2 cellular contexts compared by ENCODE assay signal in the genomic region with DNA sequence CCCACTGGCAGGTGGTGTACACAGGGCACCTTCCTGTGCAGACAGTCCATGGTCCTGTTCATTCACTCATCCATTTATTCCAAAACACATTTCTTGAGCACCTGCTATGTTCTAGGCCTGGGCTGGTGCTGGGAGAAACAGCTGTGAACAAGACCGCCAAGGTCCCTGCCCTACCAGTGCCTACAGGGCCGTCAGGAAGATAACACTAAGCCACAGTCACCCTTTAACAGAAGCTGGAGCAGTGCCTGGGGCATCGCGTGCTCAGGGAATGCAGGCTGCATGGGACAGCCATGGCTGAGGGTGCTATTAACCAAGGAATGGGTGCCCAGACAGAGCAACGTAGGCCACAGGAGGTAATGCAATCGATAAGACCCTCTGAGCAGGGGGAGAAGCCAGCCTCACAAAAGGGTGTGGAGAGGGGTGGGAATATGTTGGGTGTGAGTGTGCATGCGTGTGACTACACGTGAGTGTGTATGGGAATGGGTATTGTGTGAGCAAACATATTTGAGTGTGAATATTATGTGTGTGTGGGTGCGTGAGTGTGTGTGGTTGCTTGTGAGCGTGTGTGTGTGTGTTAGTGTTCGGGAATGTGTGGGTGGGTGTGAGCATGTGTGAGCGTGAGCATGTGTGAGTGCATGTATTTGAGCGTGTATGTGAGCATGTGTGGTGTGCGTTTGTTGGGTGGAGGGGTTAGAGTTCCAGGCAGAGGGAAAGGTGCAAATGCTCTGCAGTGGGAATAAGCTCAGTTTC.
A peak's percentile ranks its signal among the peaks of the same experiment; 100 is the strongest.
TF ChIP-seq lines count a peak whose summit lies in the region.

No MANE protein-coding gene starts in this region.

TF ChIP-seq in HEK293, 187 proteins besides CTCF, POLR2A, EP300 and RAD21:
- peak; percentile 69 for TF ChIP-seq ZFHX2 (tag by site-specific recombination; conservative IDR thresholded peaks at IDR 0.05)
- peak; percentile 69 for TF ChIP-seq EGR2 (tag by site-specific recombination; IDR thresholded peaks at IDR 0.05; ENCODE audit: low read depth)
- TF ChIP-seq ZNF18 (tag by site-specific recombination; IDR thresholded peaks at IDR 0.05): peak; percentile 89
- TF ChIP-seq HOXA7 (CRISPR knock-in tag; IDR thresholded peaks at IDR 0.05; ENCODE audit: borderline replicate concordance): no peak
- no peak for TF ChIP-seq HIC1 (tag by site-specific recombination; IDR thresholded peaks at IDR 0.05)
- 0 out of 2 replicates have a peak, but pooled peaks have one; percentile 27 for TF ChIP-seq ZNF664 (tag by site-specific recombination; IDR thresholded peaks at IDR 0.05)

TF ChIP-seq in H1, 55 proteins besides CTCF, POLR2A, EP300 and RAD21:
- TF ChIP-seq BACH1 (IDR thresholded peaks at IDR 0.05; ENCODE audit: low read length): no peak
- TF ChIP-seq JUND (IDR thresholded peaks at IDR 0.05; ENCODE audit: low read length): no peak
- TF ChIP-seq FOSL1 (IDR thresholded peaks at IDR 0.05; ENCODE audit: insufficient read depth, low read depth, low read length): no peak
- TF ChIP-seq ASH2L (IDR thresholded peaks at IDR 0.05; ENCODE audit: low read length): no peak
- TF ChIP-seq TCF12 (IDR thresholded peaks at IDR 0.05; ENCODE audit: low read depth, low read length): no peak
- no peak for TF ChIP-seq SAP30 (IDR thresholded peaks at IDR 0.05; ENCODE audit: insufficient read depth, insufficient replicate concordance, low read length)
- TF ChIP-seq SIN3A (conservative IDR thresholded peaks at IDR 0.05 in 1 of 2, IDR thresholded peaks at IDR 0.05 in 1 of 2; ENCODE audit: low read depth in 1 of 2, low read length in 2 of 2): no peak
